ENCODE assay signal across 19 cellular contexts in genomic region chr4:139020384-139020783, GRCh38. TPM values are rescaled to one million over a fixed set of nuclear protein-coding genes. Genes with fewer than 3 reads are reported as not detected.
DNase-seq lines count a peak whose midpoint lies in the region; ATAC-seq and TF ChIP-seq lines count a peak whose summit lies in the region.
"Had no signal": no experiment of that assay in that cellular context is flagged by ENCODE, and none has a peak within 500 bp of the region (broad histone marks: within the 10 kb centered on the region; RNA-seq: fewer than 3 reads in every experiment).

No MANE protein-coding gene starts in this region.

- no peak overlapping the region for H2BK20ac ChIP-seq in H9 (ENCODE audit: low read depth, low read length, poor library complexity, severe bottlenecking)

- H3T11ph ChIP-seq in H9 (ENCODE audit: low read length): no peak overlapping the region

- peaks cover 5% of the 10 kb centered on the region; the same call in 1 of the 2 replicates for H3K4me1 ChIP-seq in H9 (ENCODE audit: insufficient read depth, low read length)
- peaks cover 27% of the 10 kb centered on the region for H3K4me1 ChIP-seq in hepatocyte (ENCODE audit: insufficient read depth)
- peaks cover 49 to 56% of the 10 kb centered on the region in 2 experiments for H3K4me1 ChIP-seq in neutrophil (ENCODE audit: control insufficient read depth in 1 of 2, insufficient read depth in 1 of 2, low read depth in 1 of 2, low read length in 1 of 2)
- peaks cover 0 to 4% of the 10 kb centered on the region in 2 donors for H3K4me1 ChIP-seq in naive thymus-derived CD4-positive, alpha-beta T cell (ENCODE audit: control insufficient read depth in 2 of 2, insufficient read depth in 2 of 2, low read length in 2 of 2)
- peaks cover 12% of the 10 kb centered on the region for H3K4me1 ChIP-seq in upper lobe of right lung

- H2AFZ ChIP-seq in H9 (ENCODE audit: low read length) (no peak overlapping the region), hepatocyte (no peak overlapping the region)

- H4K20me1 ChIP-seq in H9 (ENCODE audit: control insufficient read depth, insufficient read depth, insufficient read length): no peaks in the 10 kb centered on the region
- H4K20me1 ChIP-seq in hepatocyte (ENCODE audit: insufficient read depth, poor library complexity, severe bottlenecking): peaks cover 13% of the 10 kb centered on the region

- peak; percentile 72 for DNase-seq in H9
- DNase-seq in NB4 (ENCODE audit: low read depth): no peak
- DNase-seq in hepatocyte (ENCODE audit: low spot score): no peak
- DNase-seq in naive thymus-derived CD4-positive, alpha-beta T cell: no peak
- DNase-seq in cerebellar nuclear complex (lab: John Stamatoyannopoulos, UW): no peak
- DNase-seq in upper lobe of right lung: no peak
- DNase-seq: activated CD4-positive, alpha-beta memory T cell treated with anti-CD3 and anti-CD28 coated beads, Interleukin-2, amount 10 ng/mL, durations not matched to agents 7 days and 5 days; activated naive CD8-positive, alpha-beta T cell treated with anti-CD3 and anti-CD28 coated beads, Interleukin-2, amount 10 ng/mL, durations not matched to agents 7 days and 5 days; activated T-cell treated with anti-CD3 and anti-CD28 coated beads, Interleukin-2, amount 50 U/mL, for 24 hours; effector CD4-positive, alpha-beta T cell; heart left ventricle; left cardiac atrium; RPMI8226; stimulated activated CD4-positive, alpha-beta T cell treated with anti-CD3 and anti-CD28 coated beads, Interleukin-4, amount 100 ng/mL, for 24 hours; stimulated activated CD8-positive, alpha-beta memory T cell treated with anti-CD3 and anti-CD28 coated beads, Interleukin-4, amount 100 ng/mL, for 48 hours had no signal

- no peaks in the 10 kb centered on the region for H3K27me3 Mint-ChIP-seq in H9 (ENCODE audit: low read depth)
- H3K27me3 Mint-ChIP-seq in naive thymus-derived CD4-positive, alpha-beta T cell: no peaks in the 10 kb centered on the region
- H3K27me3 Mint-ChIP-seq: activated CD4-positive, alpha-beta memory T cell treated with anti-CD3 and anti-CD28 coated beads, Interleukin-2, amount 10 ng/mL, durations not matched to agents 7 days and 5 days; activated naive CD8-positive, alpha-beta T cell treated with anti-CD3 and anti-CD28 coated beads, Interleukin-2, amount 10 ng/mL, durations not matched to agents 7 days and 5 days; activated T-cell treated with anti-CD3 and anti-CD28 coated beads, Interleukin-2, amount 50 U/mL, for 24 hours had no signal

- H4K91ac ChIP-seq in H9 (ENCODE audit: insufficient read length, low read depth, low read length): no peak overlapping the region

- H3K4me3 ChIP-seq in NB4 (ENCODE audit: low read depth, low read length) (peak overlapping the region; percentile 37), hepatocyte (no peak overlapping the region), neutrophil (ENCODE audit: low read depth in 1 of 2, low read length in 1 of 2) (no peak overlapping the region), upper lobe of right lung (no peak overlapping the region)
- no peak overlapping the region for H3K4me3 ChIP-seq in naive thymus-derived CD4-positive, alpha-beta T cell (ENCODE audit: low read length)
- H3K4me3 ChIP-seq: BLaER1, heart left ventricle, skin epidermis, suprapubic skin had no signal

- H3K27me3 ChIP-seq in H9 (ENCODE audit: insufficient read depth, low read length) (no peaks in the 10 kb centered on the region), hepatocyte (no peaks in the 10 kb centered on the region), neutrophil (no peaks in the 10 kb centered on the region), upper lobe of right lung (no peaks in the 10 kb centered on the region)
- H3K27me3 ChIP-seq in naive thymus-derived CD4-positive, alpha-beta T cell (ENCODE audit: control insufficient read depth in 2 of 2, insufficient read depth in 2 of 2, low read length in 2 of 2): no peaks in the 10 kb centered on the region
- H3K27me3 ChIP-seq: BLaER1, heart left ventricle, suprapubic skin had no signal

- no peak overlapping the region for H3K9ac ChIP-seq in H9 (ENCODE audit: extremely low read depth, insufficient read length, low read length)
- H3K9ac ChIP-seq: BLaER1 had no signal

- H3K23ac ChIP-seq in H9 (ENCODE audit: insufficient read length, low read depth, low read length): no peak overlapping the region

- H3K9me2 ChIP-seq in hepatocyte (replicated peaks; ENCODE audit: insufficient read depth): no peaks in the 10 kb centered on the region

- H3K27ac Mint-ChIP-seq in H9: peak overlapping the region; percentile 39 to 90 (median 89)
- H3K27ac Mint-ChIP-seq in naive thymus-derived CD4-positive, alpha-beta T cell: no peak overlapping the region
- H3K27ac Mint-ChIP-seq: activated CD4-positive, alpha-beta memory T cell treated with anti-CD3 and anti-CD28 coated beads, Interleukin-2, amount 10 ng/mL, durations not matched to agents 7 days and 5 days; activated naive CD8-positive, alpha-beta T cell treated with anti-CD3 and anti-CD28 coated beads, Interleukin-2, amount 10 ng/mL, durations not matched to agents 7 days and 5 days; activated T-cell treated with anti-CD3 and anti-CD28 coated beads, Interleukin-2, amount 50 U/mL, for 24 hours had no signal

- H3K36me3 ChIP-seq in hepatocyte (replicated peaks; ENCODE audit: insufficient read depth, low read depth) (no peaks in the 10 kb centered on the region), neutrophil (no peaks in the 10 kb centered on the region), upper lobe of right lung (no peaks in the 10 kb centered on the region)
- H3K36me3 ChIP-seq in naive thymus-derived CD4-positive, alpha-beta T cell (ENCODE audit: control insufficient read depth in 2 of 3, insufficient read depth in 3 of 3, low read length in 3 of 3): no peaks in the 10 kb centered on the region
- H3K36me3 ChIP-seq: suprapubic skin had no signal

- CTCF ChIA-PET in naive thymus-derived CD4-positive, alpha-beta T cell (lab: Charles Lee): interaction anchor here (1.1 to 1.4 kb wide), 2 partner anchors 8 to 276 kb away, joined by 3 read pairs; no protein-coding TSS in a partner anchor

- POLR2A ChIA-PET in naive thymus-derived CD4-positive, alpha-beta T cell (lab: Charles Lee): no interaction called here

- H3K9me3 ChIP-seq in H9 (ENCODE audit: control insufficient read depth, low read depth, low read length) (no peaks in the 10 kb centered on the region), hepatocyte (ENCODE audit: low read depth) (no peaks in the 10 kb centered on the region), neutrophil (no peaks in the 10 kb centered on the region), upper lobe of right lung (no peaks in the 10 kb centered on the region)
- no peaks in the 10 kb centered on the region for H3K9me3 ChIP-seq in naive thymus-derived CD4-positive, alpha-beta T cell (ENCODE audit: control insufficient read depth in 2 of 3, low read length in 3 of 3)
- H3K9me3 ChIP-seq: BLaER1, heart left ventricle, suprapubic skin had no signal

- peak overlapping the region; percentile 29 to 65 for H3K4me3 Mint-ChIP-seq in H9
- H3K4me3 Mint-ChIP-seq in naive thymus-derived CD4-positive, alpha-beta T cell: no peak overlapping the region
- H3K4me3 Mint-ChIP-seq: activated CD4-positive, alpha-beta memory T cell treated with anti-CD3 and anti-CD28 coated beads, Interleukin-2, amount 10 ng/mL, durations not matched to agents 7 days and 5 days; activated naive CD8-positive, alpha-beta T cell treated with anti-CD3 and anti-CD28 coated beads, Interleukin-2, amount 10 ng/mL, durations not matched to agents 7 days and 5 days; activated T-cell treated with anti-CD3 and anti-CD28 coated beads, Interleukin-2, amount 50 U/mL, for 24 hours had no signal

- no peak overlapping the region for H4K5ac ChIP-seq in H9 (ENCODE audit: insufficient read length, low read depth, low read length)

- peaks cover 14 to 24% (median 18%) of the 10 kb centered on the region in 3 experiments for H3K36me3 Mint-ChIP-seq in H9 (ENCODE audit: insufficient read depth in 1 of 3, low read depth in 3 of 3)
- peaks cover 0 to 6% (median 0%) of the 10 kb centered on the region in 5 donors for H3K36me3 Mint-ChIP-seq in naive thymus-derived CD4-positive, alpha-beta T cell

- H2BK5ac ChIP-seq in H9 (ENCODE audit: insufficient read length, low read length): no peak overlapping the region

- H2AK5ac ChIP-seq in H9 (ENCODE audit: insufficient read length, low read length): no peak overlapping the region

- no peak overlapping the region for H2BK120ac ChIP-seq in H9 (ENCODE audit: low read depth, low read length, poor library complexity, severe bottlenecking)

- no peaks in the 10 kb centered on the region for H3K9me3 Mint-ChIP-seq in H9
- H3K9me3 Mint-ChIP-seq in naive thymus-derived CD4-positive, alpha-beta T cell: no peaks in the 10 kb centered on the region
- H3K9me3 Mint-ChIP-seq: activated CD4-positive, alpha-beta memory T cell treated with anti-CD3 and anti-CD28 coated beads, Interleukin-2, amount 10 ng/mL, durations not matched to agents 7 days and 5 days; activated naive CD8-positive, alpha-beta T cell treated with anti-CD3 and anti-CD28 coated beads, Interleukin-2, amount 10 ng/mL, durations not matched to agents 7 days and 5 days; activated T-cell treated with anti-CD3 and anti-CD28 coated beads, Interleukin-2, amount 50 U/mL, for 24 hours had no signal

- H3K4ac ChIP-seq in H9 (ENCODE audit: low read depth, low read length): no peak overlapping the region

- intact Hi-C loops in naive thymus-derived CD4-positive, alpha-beta T cell (cut with micrococcal nuclease): no loop called here
- intact Hi-C loops in upper lobe of right lung (cut with DNase I): no loop called here

- TF ChIP-seq POLR2A in NB4 (IDR thresholded peaks at IDR 0.05; ENCODE audit: extremely low read depth, insufficient read length): no peak

- no peak; the same call in 2 of the 3 replicates for TF ChIP-seq CTCF in H9 (conservative IDR thresholded peaks at IDR 0.05)
- no peak for TF ChIP-seq CTCF in NB4 (IDR thresholded peaks at IDR 0.05; ENCODE audit: low read depth, low read length)
- TF ChIP-seq CTCF in hepatocyte (IDR thresholded peaks at IDR 0.05; ENCODE audit: poor library complexity): no peak
- no peak for TF ChIP-seq CTCF in neutrophil (IDR thresholded peaks at IDR 0.05)
- no peak for TF ChIP-seq CTCF in upper lobe of right lung (IDR thresholded peaks at IDR 0.05)

- peak overlapping the region; percentile 47 for H3K4me2 ChIP-seq in H9 (ENCODE audit: insufficient read depth, insufficient read length, low read length)
- peak overlapping the region; percentile 76 for H3K4me2 ChIP-seq in hepatocyte
- H3K4me2 ChIP-seq: BLaER1 had no signal

- WGBS in H9 (ENCODE audit: extremely low coverage, insufficient read length, low lambda C conversion rate): no CpG with 5 or more reads among the region's 4 CpGs
- WGBS in hepatocyte (ENCODE audit: low lambda C conversion rate, missing lambda C conversion rate): 62% methylated on average over 4 of the region's 4 CpGs

- H3K56ac ChIP-seq in H9 (ENCODE audit: insufficient read length, low read depth, low read length): no peak overlapping the region

- peaks cover 59 to 62% of the 10 kb centered on the region in 2 experiments for H3K4me1 Mint-ChIP-seq in H9
- H3K4me1 Mint-ChIP-seq in naive thymus-derived CD4-positive, alpha-beta T cell: peaks cover 4 to 40% (median 15%) of the 10 kb centered on the region in 7 donors

- H3K14ac ChIP-seq in H9 (ENCODE audit: insufficient read depth, low read length): no peak overlapping the region

- H3K27ac ChIP-seq in H9 (ENCODE audit: insufficient read length, low read depth, low read length) (peak overlapping the region; percentile 47), hepatocyte (no peak overlapping the region), neutrophil (peak overlapping the region; percentile 66), upper lobe of right lung (no peak overlapping the region)
- H3K27ac ChIP-seq in naive thymus-derived CD4-positive, alpha-beta T cell (ENCODE audit: low read depth, low read length): no peak overlapping the region
- H3K27ac ChIP-seq: BLaER1, heart left ventricle, skin epidermis, suprapubic skin had no signal

- no peak overlapping the region for H2BK15ac ChIP-seq in H9 (ENCODE audit: low read depth, low read length)

- H3K18ac ChIP-seq in H9 (ENCODE audit: insufficient read length, low read depth, low read length): no peak overlapping the region

- peaks cover 61% of the 10 kb centered on the region; the same call in 1 of the 2 replicates for H3K79me2 ChIP-seq in H9 (ENCODE audit: insufficient read depth, low read length)
- H3K79me2 ChIP-seq in hepatocyte: peaks cover 89% of the 10 kb centered on the region

- H2BK12ac ChIP-seq in H9 (ENCODE audit: insufficient read length, low read depth, low read length): no peak overlapping the region

- H3K23me2 ChIP-seq in H9 (ENCODE audit: insufficient read length, low read depth, low read length, poor library complexity, severe bottlenecking): no peaks in the 10 kb centered on the region

- peaks cover 6% of the 10 kb centered on the region for H3K79me1 ChIP-seq in H9 (ENCODE audit: insufficient read depth, low read depth, low read length, poor library complexity, severe bottlenecking)

- no peak for ATAC-seq in naive thymus-derived CD4-positive, alpha-beta T cell
- no peak for ATAC-seq in upper lobe of right lung
- ATAC-seq: heart left ventricle, left cardiac atrium had no signal

- no peak overlapping the region for H4K8ac ChIP-seq in H9 (replicated peaks; ENCODE audit: insufficient read length, low read depth, low read length)

RNA-seq across cellular contexts. Expression of gene NOCT, which starts 4.8 kb away (rescaled TPM):
- total RNA-seq in H9 (2021) (36.3 and 37.3 TPM in 2 replicates), hepatocyte (18.2 and 20.8 TPM in 2 replicates), upper lobe of right lung (4.8 TPM)
- polyA plus RNA-seq in hepatocyte: 8.8 and 9.9 TPM in 2 replicates
- 10 to 100 TPM in 2 of 5 experiments, 1 to 10 TPM in 3; 1.6 to 33.7 (median 8.8) TPM for total RNA-seq in naive thymus-derived CD4-positive, alpha-beta T cell
- polyA plus RNA-seq in naive thymus-derived CD4-positive, alpha-beta T cell: under 1 TPM; 0.12 to 0.91 TPM

Comparison
In these comparisons a context has a peak if more than half of its experiments do, and no peak if none do; other contexts are left out.
1. H3K27ac ChIP-seq: peak in H9 (single experiment) and neutrophil (single experiment); none in hepatocyte (single experiment), naive thymus-derived CD4-positive, alpha-beta T cell (single experiment) and upper lobe of right lung (single experiment).
2. H3K27ac Mint-ChIP-seq: peak in H9 (3 of 3); none in naive thymus-derived CD4-positive, alpha-beta T cell (0 of 9).
3. H3K4me3 Mint-ChIP-seq: peak in H9 (2 of 2); none in naive thymus-derived CD4-positive, alpha-beta T cell (0 of 10).